Comparison of ENCODE assay signal across 8 cellular contexts in the genomic region with DNA sequence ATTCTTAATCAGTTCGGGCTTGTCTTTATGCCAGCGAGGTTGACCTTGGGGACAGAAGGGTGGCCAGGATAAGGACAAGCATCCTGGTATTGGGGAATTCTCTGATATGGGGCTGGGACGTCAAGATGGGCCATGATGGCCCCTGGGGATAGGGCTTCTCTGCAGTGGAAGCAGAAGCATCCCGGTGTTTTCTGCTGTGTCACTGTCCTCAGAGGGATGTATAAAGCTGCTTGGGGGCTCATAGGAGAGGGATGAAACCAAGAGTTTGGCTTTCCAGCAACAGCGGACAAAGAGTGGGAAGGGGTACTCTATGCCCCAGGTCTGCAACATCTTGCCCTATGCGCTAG. TPM values are rescaled to one million over a fixed set of nuclear protein-coding genes. Genes with fewer than 3 reads are reported as not detected.
DNase-seq lines count a peak whose midpoint lies in the region; ATAC-seq lines count a peak whose summit lies in the region.

No MANE protein-coding gene starts in this region.

- POLR2A ChIA-PET in activated CD4-positive, alpha-beta memory T cell treated with anti-CD3 and anti-CD28 coated beads for 36 hours (lab: Charles Lee) = no interaction called here

- H3K9me3 Mint-ChIP-seq in T-helper 2 cell treated with Interferon-gamma antibody and Interleukin-4, amounts not matched to agents 5 μg/mL and 100 μg/mL, for 36 hours = no peaks in the 10 kb centered on the region
- H3K9me3 Mint-ChIP-seq in activated CD4-positive, alpha-beta memory T cell treated with anti-CD3 and anti-CD28 coated beads for 36 hours = no peaks in the 10 kb centered on the region
- H3K9me3 Mint-ChIP-seq in stimulated activated memory B cell treated with anti-CD40 and anti-IgM and Interleukin-4, amounts not matched to agents 10 μg/mL and 1 μg/mL and 100 μg/mL, for 72 hours = no peaks in the 10 kb centered on the region

- no peak for DNase-seq in T-helper 2 cell treated with Interferon-gamma antibody and Interleukin-4, amounts not matched to agents 5 μg/mL and 100 μg/mL, for 36 hours (ENCODE audit: low spot score)
- no peak for DNase-seq in T-helper 2 cell
- no peak for DNase-seq in activated CD4-positive, alpha-beta memory T cell treated with anti-CD3 and anti-CD28 coated beads for 36 hours
- DNase-seq in stimulated activated CD4-positive, alpha-beta T cell treated with anti-CD3 and anti-CD28 coated beads, Interleukin-1b, Interleukin-23, amount 100 ng/mL, for 48 hours = no peak

- no peaks in the 10 kb centered on the region for H3K36me3 Mint-ChIP-seq in T-helper 2 cell treated with Interferon-gamma antibody and Interleukin-4, amounts not matched to agents 5 μg/mL and 100 μg/mL, for 36 hours (ENCODE audit: low read depth)
- no peaks in the 10 kb centered on the region for H3K36me3 Mint-ChIP-seq in activated CD4-positive, alpha-beta memory T cell treated with anti-CD3 and anti-CD28 coated beads for 36 hours
- H3K36me3 Mint-ChIP-seq in stimulated activated memory B cell treated with anti-CD40 and anti-IgM and Interleukin-4, amounts not matched to agents 10 μg/mL and 1 μg/mL and 100 μg/mL, for 72 hours = no peaks in the 10 kb centered on the region

- peaks cover 26% of the 10 kb centered on the region for H3K4me1 Mint-ChIP-seq in T-helper 2 cell treated with Interferon-gamma antibody and Interleukin-4, amounts not matched to agents 5 μg/mL and 100 μg/mL, for 36 hours (ENCODE audit: low read depth)
- H3K4me1 Mint-ChIP-seq in activated CD4-positive, alpha-beta memory T cell treated with anti-CD3 and anti-CD28 coated beads for 36 hours (ENCODE audit: low read depth) = peaks cover 25% of the 10 kb centered on the region
- H3K4me1 Mint-ChIP-seq in stimulated activated memory B cell treated with anti-CD40 and anti-IgM and Interleukin-4, amounts not matched to agents 10 μg/mL and 1 μg/mL and 100 μg/mL, for 72 hours = peaks cover 44% of the 10 kb centered on the region

- peak overlapping the region; percentile 69 for H3K4me3 Mint-ChIP-seq in T-helper 2 cell treated with Interferon-gamma antibody and Interleukin-4, amounts not matched to agents 5 μg/mL and 100 μg/mL, for 36 hours
- H3K4me3 Mint-ChIP-seq in activated CD4-positive, alpha-beta memory T cell treated with anti-CD3 and anti-CD28 coated beads for 36 hours = peak overlapping the region; percentile 66
- peak overlapping the region; percentile 84 for H3K4me3 Mint-ChIP-seq in stimulated activated memory B cell treated with anti-CD40 and anti-IgM and Interleukin-4, amounts not matched to agents 10 μg/mL and 1 μg/mL and 100 μg/mL, for 72 hours

- H3K27me3 Mint-ChIP-seq in T-helper 2 cell treated with Interferon-gamma antibody and Interleukin-4, amounts not matched to agents 5 μg/mL and 100 μg/mL, for 36 hours (ENCODE audit: low read depth) = peaks cover 24% of the 10 kb centered on the region
- H3K27me3 Mint-ChIP-seq in activated CD4-positive, alpha-beta memory T cell treated with anti-CD3 and anti-CD28 coated beads for 36 hours = peaks cover 20% of the 10 kb centered on the region
- H3K27me3 Mint-ChIP-seq in stimulated activated memory B cell treated with anti-CD40 and anti-IgM and Interleukin-4, amounts not matched to agents 10 μg/mL and 1 μg/mL and 100 μg/mL, for 72 hours = peaks cover 23% of the 10 kb centered on the region

- H3K27ac ChIP-seq in layer of hippocampus (ENCODE audit: low read depth, low read length) = peak overlapping the region; percentile 89

- no peak for ATAC-seq in stimulated activated memory B cell treated with anti-CD40 and anti-IgM and Interleukin-4, amounts not matched to agents 10 μg/mL and 1 μg/mL and 100 μg/mL, for 72 hours
- ATAC-seq in HG03097 (IDR thresholded peaks at IDR 0.05; ENCODE audit: low FRiP score, unreplicated experiment) (no peak), GM19328 (IDR thresholded peaks at IDR 0.05; ENCODE audit: unreplicated experiment) (no peak)

- no peak overlapping the region for H3K27ac Mint-ChIP-seq in T-helper 2 cell treated with Interferon-gamma antibody and Interleukin-4, amounts not matched to agents 5 μg/mL and 100 μg/mL, for 36 hours
- no peak overlapping the region for H3K27ac Mint-ChIP-seq in activated CD4-positive, alpha-beta memory T cell treated with anti-CD3 and anti-CD28 coated beads for 36 hours
- H3K27ac Mint-ChIP-seq in stimulated activated memory B cell treated with anti-CD40 and anti-IgM and Interleukin-4, amounts not matched to agents 10 μg/mL and 1 μg/mL and 100 μg/mL, for 72 hours = no peak overlapping the region

- H3K27me3 ChIP-seq in layer of hippocampus (ENCODE audit: control insufficient read depth, insufficient read depth, low read length) = no peaks in the 10 kb centered on the region

- intact Hi-C loops in activated CD4-positive, alpha-beta memory T cell treated with anti-CD3 and anti-CD28 coated beads for 36 hours (cut with micrococcal nuclease) = loop anchor here (5.0 to 10.0 kb wide), 4 partner anchors 57 to 690 kb away; a partner anchor contains a TSS

- CTCF ChIA-PET in activated CD4-positive, alpha-beta memory T cell treated with anti-CD3 and anti-CD28 coated beads for 36 hours (lab: Charles Lee) = no interaction called here

RNA-seq across cellular contexts. Expression of a gene that starts 1.4 kb away (rescaled TPM):
- 1 to 10 TPM; 7.7 to 8.3 TPM for total RNA-seq in activated CD4-positive, alpha-beta memory T cell treated with anti-CD3 and anti-CD28 coated beads for 36 hours
